ENCODE assay signal across 25 cellular contexts in the genomic region with DNA sequence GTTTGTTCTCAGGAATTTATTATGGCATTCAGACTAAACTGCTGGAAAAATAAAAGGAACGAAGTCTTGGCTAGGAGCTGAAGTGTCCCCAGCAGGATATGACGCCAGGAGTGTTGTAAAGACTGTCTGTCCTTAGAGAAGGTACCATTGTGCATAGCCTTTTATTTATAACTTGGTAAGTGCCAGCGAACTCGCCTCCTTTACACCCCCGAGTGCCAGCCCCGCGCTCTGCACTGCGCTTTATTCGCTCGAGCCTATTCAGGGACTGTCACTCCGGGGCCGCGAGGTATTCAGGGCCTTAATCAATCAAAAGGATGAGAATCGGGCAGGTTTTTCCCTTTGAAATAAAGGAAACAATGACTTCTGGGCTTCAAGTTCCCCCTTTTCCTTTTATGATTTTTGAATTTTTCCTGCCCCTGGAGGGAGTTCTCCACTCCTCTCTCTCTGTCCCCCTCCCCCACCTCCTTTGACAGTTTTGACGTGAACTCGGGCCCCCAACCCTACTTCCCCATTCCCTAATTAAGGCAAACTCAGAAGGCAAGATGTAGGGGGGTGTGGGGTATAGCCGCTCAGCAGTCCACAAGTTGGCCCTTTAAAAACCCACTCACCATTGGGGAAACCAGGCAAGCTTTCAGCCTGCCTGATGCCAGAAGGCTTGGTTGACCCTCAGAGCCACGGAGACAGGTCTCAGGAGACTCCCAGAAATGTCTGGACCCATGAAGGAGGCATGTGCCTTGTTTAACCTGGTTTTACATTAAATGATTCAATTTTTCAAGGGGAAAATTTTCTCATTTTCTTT. TPM values are rescaled to one million over a fixed set of nuclear protein-coding genes. Genes with fewer than 3 reads are reported as not detected.
DNase-seq lines count a peak whose midpoint lies in the region; ATAC-seq and TF ChIP-seq lines count a peak whose summit lies in the region.
"Had no signal": no experiment of that assay in that cellular context is flagged by ENCODE, and none has a peak within 500 bp of the region (broad histone marks: within the 10 kb centered on the region; RNA-seq: fewer than 3 reads in every experiment).

No MANE protein-coding gene starts in this region.

- H3K4me3 Mint-ChIP-seq in CD4-positive, CD25-positive, alpha-beta regulatory T cell: peak overlapping the region in 3 of 4 donors; percentile 24 to 89 (median 84)
- H3K4me3 Mint-ChIP-seq in HFFc6: peak overlapping the region; percentile 97; the same call in 1 of the 2 replicates
- H3K4me3 Mint-ChIP-seq in brain: peak overlapping the region; percentile 63 to 86 (median 80)
- peak overlapping the region; percentile 80 for H3K4me3 Mint-ChIP-seq in nephron progenitor cell
- H3K4me3 Mint-ChIP-seq in CD4-positive, alpha-beta memory T cell: peak overlapping the region in 3 of 8 donors; percentile 3 to 43 (median 10)
- H3K4me3 Mint-ChIP-seq: mesothelial cell of epicardium had no signal

- CTCF ChIA-PET in PC-3 (lab: Charles Lee): no interaction called here
- CTCF ChIA-PET in CD4-positive, alpha-beta memory T cell (lab: Charles Lee; ENCODE audit: partially characterized antibody): no interaction called here

- TF ChIP-seq CTCF in HFFc6 (IDR thresholded peaks at IDR 0.05) (no peak), brain (conservative IDR thresholded peaks at IDR 0.05) (no peak), nephron progenitor cell (IDR thresholded peaks at IDR 0.05) (no peak), PC-3 (conservative IDR thresholded peaks at IDR 0.05; ENCODE audit: low read depth, low read length) (no peak)

- DNase-seq in CD4-positive, CD25-positive, alpha-beta regulatory T cell: no peak
- DNase-seq in HFFc6 (no peak), nephron progenitor cell (no peak), anterior cingulate cortex (lab: John Stamatoyannopoulos, UW) (no peak), PC-3 (no peak)
- DNase-seq in CD4-positive, alpha-beta memory T cell: no peak
- DNase-seq: activated CD4-positive, alpha-beta T cell treated with anti-CD3 and anti-CD28 coated beads for 4 hours; activated naive CD8-positive, alpha-beta T cell treated with anti-CD3 and anti-CD28 coated beads, Interleukin-2, amount 10 ng/mL, durations not matched to agents 7 days and 5 days; brain microvascular endothelial cell; effector CD8-positive, alpha-beta T cell; naive thymus-derived CD4-positive, alpha-beta T cell; NCI-H1417 treated with DMSO at 0.1 percent for 48 hours; NCI-H510A treated with DMSO at 0.1 percent for 48 hours; stimulated activated CD4-positive, alpha-beta T cell treated with anti-CD3 and anti-CD28 coated beads, Interleukin-4, amount 100 ng/mL, for 1 hour; T-cell had no signal

- H3K79me2 ChIP-seq in PC-3 (ENCODE audit: low read length): no peaks in the 10 kb centered on the region
- H3K79me2 ChIP-seq: hepatocyte had no signal

- no peak overlapping the region for H3K4me2 ChIP-seq in PC-3 (ENCODE audit: low read length)
- H3K4me2 ChIP-seq: hepatocyte had no signal

- H3K4me3 ChIP-seq in CD4-positive, CD25-positive, alpha-beta regulatory T cell (ENCODE audit: low read depth, low read length): no peak overlapping the region
- H3K4me3 ChIP-seq in PC-3 (ENCODE audit: low read length): no peak overlapping the region
- no peak overlapping the region for H3K4me3 ChIP-seq in CD4-positive, alpha-beta memory T cell (ENCODE audit: low read length in 2 of 2)
- H3K4me3 ChIP-seq: hepatocyte, SJSA1, vagina had no signal

- H3K27ac Mint-ChIP-seq in CD4-positive, CD25-positive, alpha-beta regulatory T cell: peak overlapping the region in 1 of 3 donors; percentile 49
- no peak overlapping the region for H3K27ac Mint-ChIP-seq in HFFc6
- peak overlapping the region in 3 of 5 experiments; percentile 88 to 93 (median 91) for H3K27ac Mint-ChIP-seq in brain
- H3K27ac Mint-ChIP-seq in nephron progenitor cell: peak overlapping the region; percentile 75
- peak overlapping the region in 2 of 7 donors; percentile 25 to 55 for H3K27ac Mint-ChIP-seq in CD4-positive, alpha-beta memory T cell
- H3K27ac Mint-ChIP-seq: mesothelial cell of epicardium; stimulated activated memory B cell treated with anti-CD40 and anti-IgM and Interleukin-4, amounts not matched to agents 10 μg/mL and 1 μg/mL and 100 μg/mL, for 72 hours; T-cell had no signal

- POLR2A ChIA-PET in PC-3 (lab: Charles Lee; ENCODE audit: unreplicated experiment): no interaction called here
- POLR2A ChIA-PET in CD4-positive, alpha-beta memory T cell (lab: Charles Lee; ENCODE audit: partially characterized antibody): no interaction called here

- H3K4me1 Mint-ChIP-seq in CD4-positive, CD25-positive, alpha-beta regulatory T cell: peaks cover 21 to 71% (median 37%) of the 10 kb centered on the region in 4 donors
- H3K4me1 Mint-ChIP-seq in HFFc6 (ENCODE audit: low read depth): peaks cover 39% of the 10 kb centered on the region
- H3K4me1 Mint-ChIP-seq in brain: peaks cover 72% of the 10 kb centered on the region
- H3K4me1 Mint-ChIP-seq in nephron progenitor cell: peaks cover 93% of the 10 kb centered on the region
- peaks cover 24 to 82% (median 50%) of the 10 kb centered on the region in 4 donors for H3K4me1 Mint-ChIP-seq in CD4-positive, alpha-beta memory T cell

- ATAC-seq in CD4-positive, CD25-positive, alpha-beta regulatory T cell (ENCODE audit: low read depth in 2 of 2): no peak
- no peak for ATAC-seq in PC-3
- ATAC-seq: left lobe of liver; naive thymus-derived CD4-positive, alpha-beta T cell; right cardiac atrium; stimulated activated memory B cell treated with anti-CD40 and anti-IgM and Interleukin-4, amounts not matched to agents 10 μg/mL and 1 μg/mL and 100 μg/mL, for 72 hours; T-cell had no signal

- no peaks in the 10 kb centered on the region for H3F3A ChIP-seq in PC-3 (ENCODE audit: low read length, unreplicated experiment)

- H2AFZ ChIP-seq in PC-3 (ENCODE audit: low read length): no peak overlapping the region
- H2AFZ ChIP-seq: hepatocyte had no signal

- H3K9ac ChIP-seq in PC-3 (ENCODE audit: low read length): no peak overlapping the region

- no peaks in the 10 kb centered on the region for H3K36me3 Mint-ChIP-seq in CD4-positive, CD25-positive, alpha-beta regulatory T cell
- peaks cover 22% of the 10 kb centered on the region for H3K36me3 Mint-ChIP-seq in HFFc6 (ENCODE audit: low read depth)
- H3K36me3 Mint-ChIP-seq in brain: peaks cover 10% of the 10 kb centered on the region
- no peaks in the 10 kb centered on the region for H3K36me3 Mint-ChIP-seq in nephron progenitor cell (ENCODE audit: low read depth)
- H3K36me3 Mint-ChIP-seq in CD4-positive, alpha-beta memory T cell: peaks cover 3 to 4% of the 10 kb centered on the region in 2 donors
- H3K36me3 Mint-ChIP-seq: mesothelial cell of epicardium, T-cell had no signal

- H3K27me3 Mint-ChIP-seq in CD4-positive, CD25-positive, alpha-beta regulatory T cell: peaks cover 100% of the 10 kb centered on the region
- H3K27me3 Mint-ChIP-seq in HFFc6 (ENCODE audit: insufficient read depth): peaks cover 16% of the 10 kb centered on the region
- H3K27me3 Mint-ChIP-seq in brain: peaks cover 100% of the 10 kb centered on the region
- H3K27me3 Mint-ChIP-seq in nephron progenitor cell (ENCODE audit: low read depth, poor library complexity): peaks cover 98% of the 10 kb centered on the region
- peaks cover 82 to 83% of the 10 kb centered on the region in 2 donors for H3K27me3 Mint-ChIP-seq in CD4-positive, alpha-beta memory T cell

- peaks cover 0 to 32% (median 5%) of the 10 kb centered on the region in 7 donors for H3K9me3 Mint-ChIP-seq in CD4-positive, CD25-positive, alpha-beta regulatory T cell
- H3K9me3 Mint-ChIP-seq in HFFc6 (no peaks in the 10 kb centered on the region; the same call in 1 of the 2 replicates), brain (peaks cover 0 to 17% (median 7%) of the 10 kb centered on the region in 5 experiments), nephron progenitor cell (no peaks in the 10 kb centered on the region)
- H3K9me3 Mint-ChIP-seq in CD4-positive, alpha-beta memory T cell: peaks cover 0 to 33% (median 17%) of the 10 kb centered on the region in 8 donors
- H3K9me3 Mint-ChIP-seq: mesothelial cell of epicardium had no signal

- intact Hi-C loops in PC-3 (cut with micrococcal nuclease): no loop called here
- intact Hi-C loops in CD4-positive, alpha-beta memory T cell (cut with micrococcal nuclease): no loop called here

- peaks cover 49% of the 10 kb centered on the region for H3K27me3 ChIP-seq in CD4-positive, CD25-positive, alpha-beta regulatory T cell (ENCODE audit: control insufficient read depth, insufficient read depth, low read length)
- peaks cover 82% of the 10 kb centered on the region for H3K27me3 ChIP-seq in PC-3 (ENCODE audit: low read length)
- peaks cover 94% of the 10 kb centered on the region for H3K27me3 ChIP-seq in CD4-positive, alpha-beta memory T cell (ENCODE audit: insufficient read depth, low read length)

- H3K9me3 ChIP-seq in CD4-positive, CD25-positive, alpha-beta regulatory T cell (ENCODE audit: control insufficient read depth in 2 of 2, low read length in 2 of 2): peaks cover 0 to 10% of the 10 kb centered on the region in 2 experiments
- no peaks in the 10 kb centered on the region for H3K9me3 ChIP-seq in PC-3 (ENCODE audit: low read length)
- H3K9me3 ChIP-seq in CD4-positive, alpha-beta memory T cell (ENCODE audit: control insufficient read depth in 1 of 2, low read length in 2 of 2): no peaks in the 10 kb centered on the region
- H3K9me3 ChIP-seq: SJSA1, vagina had no signal

- no peaks in the 10 kb centered on the region for H4K20me1 ChIP-seq in PC-3 (ENCODE audit: low read length)

- H3K27ac ChIP-seq in CD4-positive, CD25-positive, alpha-beta regulatory T cell (ENCODE audit: insufficient read depth, low read length, poor library complexity, severe bottlenecking): no peak overlapping the region
- H3K27ac ChIP-seq in PC-3 (ENCODE audit: low read length): no peak overlapping the region
- H3K27ac ChIP-seq in CD4-positive, alpha-beta memory T cell (ENCODE audit: low read depth, low read length): no peak overlapping the region
- H3K27ac ChIP-seq: brain microvascular endothelial cell, C4-2B, hepatocyte, SJSA1, vagina had no signal

- H3K36me3 ChIP-seq in CD4-positive, CD25-positive, alpha-beta regulatory T cell (ENCODE audit: control insufficient read depth, insufficient read depth, low read length): no peaks in the 10 kb centered on the region
- H3K36me3 ChIP-seq in PC-3 (ENCODE audit: low read depth, low read length): no peaks in the 10 kb centered on the region
- no peaks in the 10 kb centered on the region for H3K36me3 ChIP-seq in CD4-positive, alpha-beta memory T cell (ENCODE audit: insufficient read depth, low read length)
- H3K36me3 ChIP-seq: brain microvascular endothelial cell, SJSA1, vagina had no signal

- H3K4me1 ChIP-seq in CD4-positive, CD25-positive, alpha-beta regulatory T cell (ENCODE audit: control insufficient read depth, insufficient read depth, low read length, poor library complexity, severe bottlenecking): peaks cover 45% of the 10 kb centered on the region
- H3K4me1 ChIP-seq in PC-3 (ENCODE audit: insufficient read depth, low read length): no peaks in the 10 kb centered on the region
- H3K4me1 ChIP-seq in CD4-positive, alpha-beta memory T cell (ENCODE audit: insufficient read depth, low read length): peaks cover 36% of the 10 kb centered on the region

- H3K9me2 ChIP-seq in PC-3 (replicated peaks; ENCODE audit: low read length): no peaks in the 10 kb centered on the region

- BruUV-seq in PC-3 (replicated peaks; lab: Mats Ljungman, UMichigan): no TSS peak

RNA-seq across cellular contexts. Expression of gene PAX3, which starts 1.3 kb away (rescaled TPM):
- not detected for total RNA-seq in CD4-positive, CD25-positive, alpha-beta regulatory T cell
- polyA plus RNA-seq in CD4-positive, CD25-positive, alpha-beta regulatory T cell: not detected
- 10 to 100 TPM; 13.2 to 20.7 (median 16.4) TPM for total RNA-seq in HFFc6 (2021; fragmentation: NEBNext Ultra II Directional; extraction: Animal tissue kit (Norgen Biotek cat#: 25700))
- not detected for polyA plus RNA-seq in brain (ENCODE audit: insufficient read depth, low read depth, low replicate concordance)
- not detected in 2 replicates for total RNA-seq in PC-3 (2014; rRNA removed)
- total RNA-seq in CD4-positive, alpha-beta memory T cell: not detected
- polyA plus RNA-seq in CD4-positive, alpha-beta memory T cell: not detected
- total RNA-seq: activated naive CD8-positive, alpha-beta T cell treated with anti-CD3 and anti-CD28 coated beads, Interleukin-2, amount 10 ng/mL, durations not matched to agents 7 days and 5 days; hepatocyte; left lobe of liver; naive thymus-derived CD4-positive, alpha-beta T cell; T-cell; vagina had no signal
- polyA plus RNA-seq: esophagus; hepatocyte; naive thymus-derived CD4-positive, alpha-beta T cell had no signal

Comparison
In these comparisons a context has a peak if more than half of its experiments do, and no peak if none do; other contexts are left out.
1. RNA of gene PAX3, which starts 1.3 kb away (total RNA-seq): 13.2 to 20.7 TPM in HFFc6; not detected in CD4-positive, CD25-positive, alpha-beta regulatory T cell (single experiment), not detected in PC-3 and not detected in CD4-positive, alpha-beta memory T cell; every median in the first group is over 10 times any median in the second.